ENCODE assay signal across 32 cellular contexts in genomic region chr1:14426854-14427253, GRCh38.
"Had no signal": no experiment of that assay in that cellular context is flagged by ENCODE, and none has a peak within 500 bp of the region (broad histone marks: within the 10 kb centered on the region; RNA-seq: fewer than 3 reads in every experiment).

No MANE protein-coding gene starts in this region.

- FAIRE-seq: astrocyte, bronchial epithelial cell had no signal

- H3K27me3 ChIP-seq: brain microvascular endothelial cell, dorsolateral prefrontal cortex, foreskin keratinocyte, gastrocnemius medialis had no signal

- H3K4me1 Mint-ChIP-seq: activated B cell treated with CpG ODN at 0.5 μM for 24 hours; activated T-helper 17 cell treated with anti-CD3 and anti-CD28 coated beads, Interleukin-2, amount 50 U/mL, for 72 hours; central memory CD8-positive, alpha-beta T cell; endodermal cell; T-helper 17 cell had no signal

- H3K36me3 ChIP-seq: brain microvascular endothelial cell, gastrocnemius medialis, WERI-Rb-1 had no signal

- H3K4me3 ChIP-seq: coronary artery, dorsolateral prefrontal cortex, gastrocnemius medialis had no signal

- H3K27ac ChIP-seq: brain microvascular endothelial cell, coronary artery, dorsolateral prefrontal cortex, foreskin keratinocyte, gastrocnemius medialis, WERI-Rb-1 had no signal

- DNase-seq: activated B cell treated with CpG ODN at 0.5 μM for 24 hours; activated CD4-positive, alpha-beta T cell treated with anti-CD3 and anti-CD28 coated beads for 48 hours; activated CD4-positive, alpha-beta T cell treated with anti-CD3 and anti-CD28 coated beads, Interleukin-2, amount 50 U/mL, for 1 hour; activated CD4-positive, alpha-beta T cell treated with anti-CD3 and anti-CD28 coated beads, Interleukin-2, amount 50 U/mL, for 48 hours; activated CD8-positive, alpha-beta memory T cell treated with anti-CD3 and anti-CD28 coated beads for 24 hours; activated CD8-positive, alpha-beta T cell treated with anti-CD3 and anti-CD28 coated beads for 36 hours; activated effector memory CD4-positive, alpha-beta T cell treated with Interleukin-2 at 50 U/mL for 16 hours; activated gamma-delta T cell treated with Interleukin-2 at 50 U/mL for 16 hours; activated naive CD4-positive, alpha-beta T cell treated with anti-CD3 and anti-CD28 coated beads, Interleukin-2, amount 50 U/mL, for 16 hours; activated naive CD4-positive, alpha-beta T cell treated with Interleukin-2 at 50 U/mL for 16 hours; activated T-cell treated with anti-CD3 and anti-CD28 coated beads, Interleukin-2, amount 50 U/mL, for 4 hours; amniotic stem cell; anterior cingulate cortex; brain microvascular endothelial cell; dorsolateral prefrontal cortex; effector memory CD4-positive, alpha-beta T cell; endodermal cell; foreskin keratinocyte; gastrocnemius medialis; glutamatergic neuron; T-helper 1 cell; T-helper 17 cell; T1000; WERI-Rb-1 had no signal

- H3K27ac Mint-ChIP-seq: activated B cell treated with CpG ODN at 0.5 μM for 24 hours; activated CD8-positive, alpha-beta T cell treated with anti-CD3 and anti-CD28 coated beads for 36 hours; activated naive CD8-positive, alpha-beta T cell; activated T-helper 17 cell treated with anti-CD3 and anti-CD28 coated beads, Interleukin-2, amount 50 U/mL, for 72 hours; dendritic cell treated with granulocyte-macrophage colony-stimulating factor and Interleukin-4, amounts not matched to agents 40 ng/mL and 50 ng/mL, for 4 days; endodermal cell; T-helper 17 cell; T-helper 2 cell treated with Interferon-gamma antibody and Interleukin-4, amounts not matched to agents 5 μg/mL and 100 μg/mL, for 36 hours had no signal

- H3K9me3 ChIP-seq: gastrocnemius medialis had no signal

- H3K4me1 ChIP-seq: foreskin keratinocyte, gastrocnemius medialis had no signal

- H3K27me3 Mint-ChIP-seq: T-helper 17 cell had no signal

- H3K36me3 Mint-ChIP-seq: activated naive CD8-positive, alpha-beta T cell had no signal

- H3K4me3 Mint-ChIP-seq: activated B cell treated with CpG ODN at 0.5 μM for 24 hours; activated CD8-positive, alpha-beta T cell treated with anti-CD3 and anti-CD28 coated beads for 36 hours; activated naive CD8-positive, alpha-beta T cell; activated T-cell treated with anti-CD3 and anti-CD28 coated beads, Interleukin-2, amount 50 U/mL, for 4 hours; activated T-helper 17 cell treated with anti-CD3 and anti-CD28 coated beads, Interleukin-2, amount 50 U/mL, for 72 hours; central memory CD8-positive, alpha-beta T cell; dendritic cell treated with granulocyte-macrophage colony-stimulating factor and Interleukin-4, amounts not matched to agents 40 ng/mL and 50 ng/mL, for 4 days; endodermal cell; T-helper 17 cell; T-helper 2 cell treated with Interferon-gamma antibody and Interleukin-4, amounts not matched to agents 5 μg/mL and 100 μg/mL, for 36 hours had no signal

- H3K9me3 Mint-ChIP-seq: activated CD8-positive, alpha-beta T cell treated with anti-CD3 and anti-CD28 coated beads for 36 hours; activated T-cell treated with anti-CD3 and anti-CD28 coated beads, Interleukin-2, amount 50 U/mL, for 4 hours; central memory CD8-positive, alpha-beta T cell; dendritic cell treated with granulocyte-macrophage colony-stimulating factor and Interleukin-4, amounts not matched to agents 40 ng/mL and 50 ng/mL, for 4 days; endodermal cell had no signal
